1 cellular context compared by ENCODE assay signal in the genomic region with DNA sequence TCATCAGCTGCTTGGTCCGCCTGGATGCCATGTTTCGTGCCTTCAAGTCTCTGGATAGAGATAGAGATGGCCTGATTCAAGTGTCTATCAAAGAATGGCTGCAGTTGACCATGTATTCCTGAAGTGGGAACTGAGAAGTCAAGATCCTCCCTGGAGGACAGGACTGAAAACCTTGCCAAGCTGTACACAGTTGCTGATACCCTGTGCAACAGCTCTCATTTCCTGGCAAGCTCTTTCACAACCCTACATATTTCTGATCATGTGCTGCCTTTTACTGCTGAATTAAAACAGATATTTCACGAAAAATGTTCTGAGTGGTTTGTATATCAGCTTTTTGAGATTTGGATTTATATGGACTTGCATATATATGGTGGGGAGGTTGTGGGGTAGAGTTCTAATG.
TF ChIP-seq lines count a peak whose summit lies in the region.

No MANE protein-coding gene starts in this region.

TF ChIP-seq in K562, 482 proteins besides CTCF, POLR2A, EP300 and RAD21 (continued from another document):
- TF ChIP-seq, protein P1, sequence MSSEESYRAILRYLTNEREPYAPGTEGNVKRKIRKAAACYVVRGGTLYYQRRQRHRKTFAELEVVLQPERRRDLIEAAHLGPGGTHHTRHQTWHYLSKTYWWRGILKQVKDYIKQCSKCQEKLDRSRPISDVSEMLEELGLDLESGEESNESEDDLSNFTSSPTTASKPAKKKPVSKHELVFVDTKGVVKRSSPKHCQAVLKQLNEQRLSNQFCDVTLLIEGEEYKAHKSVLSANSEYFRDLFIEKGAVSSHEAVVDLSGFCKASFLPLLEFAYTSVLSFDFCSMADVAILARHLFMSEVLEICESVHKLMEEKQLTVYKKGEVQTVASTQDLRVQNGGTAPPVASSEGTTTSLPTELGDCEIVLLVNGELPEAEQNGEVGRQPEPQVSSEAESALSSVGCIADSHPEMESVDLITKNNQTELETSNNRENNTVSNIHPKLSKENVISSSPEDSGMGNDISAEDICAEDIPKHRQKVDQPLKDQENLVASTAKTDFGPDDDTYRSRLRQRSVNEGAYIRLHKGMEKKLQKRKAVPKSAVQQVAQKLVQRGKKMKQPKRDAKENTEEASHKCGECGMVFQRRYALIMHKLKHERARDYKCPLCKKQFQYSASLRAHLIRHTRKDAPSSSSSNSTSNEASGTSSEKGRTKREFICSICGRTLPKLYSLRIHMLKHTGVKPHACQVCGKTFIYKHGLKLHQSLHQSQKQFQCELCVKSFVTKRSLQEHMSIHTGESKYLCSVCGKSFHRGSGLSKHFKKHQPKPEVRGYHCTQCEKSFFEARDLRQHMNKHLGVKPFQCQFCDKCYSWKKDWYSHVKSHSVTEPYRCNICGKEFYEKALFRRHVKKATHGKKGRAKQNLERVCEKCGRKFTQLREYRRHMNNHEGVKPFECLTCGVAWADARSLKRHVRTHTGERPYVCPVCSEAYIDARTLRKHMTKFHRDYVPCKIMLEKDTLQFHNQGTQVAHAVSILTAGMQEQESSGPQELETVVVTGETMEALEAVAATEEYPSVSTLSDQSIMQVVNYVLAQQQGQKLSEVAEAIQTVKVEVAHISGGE (CRISPR knock-in tag; IDR thresholded peaks at IDR 0.05), result no peak
- TF ChIP-seq, protein P2, sequence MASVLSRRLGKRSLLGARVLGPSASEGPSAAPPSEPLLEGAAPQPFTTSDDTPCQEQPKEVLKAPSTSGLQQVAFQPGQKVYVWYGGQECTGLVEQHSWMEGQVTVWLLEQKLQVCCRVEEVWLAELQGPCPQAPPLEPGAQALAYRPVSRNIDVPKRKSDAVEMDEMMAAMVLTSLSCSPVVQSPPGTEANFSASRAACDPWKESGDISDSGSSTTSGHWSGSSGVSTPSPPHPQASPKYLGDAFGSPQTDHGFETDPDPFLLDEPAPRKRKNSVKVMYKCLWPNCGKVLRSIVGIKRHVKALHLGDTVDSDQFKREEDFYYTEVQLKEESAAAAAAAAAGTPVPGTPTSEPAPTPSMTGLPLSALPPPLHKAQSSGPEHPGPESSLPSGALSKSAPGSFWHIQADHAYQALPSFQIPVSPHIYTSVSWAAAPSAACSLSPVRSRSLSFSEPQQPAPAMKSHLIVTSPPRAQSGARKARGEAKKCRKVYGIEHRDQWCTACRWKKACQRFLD (CRISPR knock-in tag; IDR thresholded peaks at IDR 0.05), result no peak
- TF ChIP-seq GTF2E2 (tag; IDR thresholded peaks at IDR 0.05) (no peak), CBFB (CRISPR knock-in tag; IDR thresholded peaks at IDR 0.05) (no peak), ATF7 (IDR thresholded peaks at IDR 0.05) (no peak), PHB (CRISPR knock-in tag; IDR thresholded peaks at IDR 0.05) (no peak), DPF2 (IDR thresholded peaks at IDR 0.05) (no peak)
TF ChIP-seq in K562: peak in this region for 0.
